Comparison of ENCODE assay signal across 11 cellular contexts in genomic region chr9:114779352-114779845, GRCh38. TPM values are rescaled to one million over a fixed set of nuclear protein-coding genes. Genes with fewer than 3 reads are reported as not detected.
DNase-seq lines count a peak whose midpoint lies in the region; ATAC-seq lines count a peak whose summit lies in the region.
"Had no signal": no experiment of that assay in that cellular context is flagged by ENCODE, and none has a peak within 500 bp of the region (broad histone marks: within the 10 kb centered on the region; RNA-seq: fewer than 3 reads in every experiment).

No MANE protein-coding gene starts in this region.

- H3K36me3 ChIP-seq in adipocyte (ENCODE audit: control insufficient read depth, insufficient read depth, low read length, severe bottlenecking): no peaks in the 10 kb centered on the region
- H3K36me3 ChIP-seq: esophagus squamous epithelium had no signal

- ATAC-seq in GM18867 (IDR thresholded peaks at IDR 0.05; ENCODE audit: unreplicated experiment): no peak

- no peaks in the 10 kb centered on the region for H3K27me3 ChIP-seq in adipocyte (replicated peaks; ENCODE audit: control insufficient read depth, insufficient read depth, low read length)

- DNase-seq in A172 (ENCODE audit: low spot score) (peak; percentile 97), M059J (ENCODE audit: low read depth) (peak; percentile 98), adipocyte (ENCODE audit: low read depth) (peak; percentile 21), kidney glomerular epithelial cell (lab: John Stamatoyannopoulos, UW) (peak; percentile 98), ACHN (no peak)
- DNase-seq in activated CD4-positive, alpha-beta T cell treated with anti-CD3 and anti-CD28 coated beads for 1 hour: no peak
- no peak for DNase-seq in effector CD8-positive, alpha-beta T cell (lab: John Stamatoyannopoulos, UW)
- DNase-seq: esophagus squamous epithelium, Karpas-422 had no signal

- H3K9ac ChIP-seq in adipocyte (ENCODE audit: low read length): no peak overlapping the region

- no peak overlapping the region for H3K4me3 ChIP-seq in adipocyte (ENCODE audit: low read length)
- H3K4me3 ChIP-seq: esophagus squamous epithelium had no signal

- no peaks in the 10 kb centered on the region for H3K9me3 ChIP-seq in adipocyte (ENCODE audit: control insufficient read depth, low read length)
- H3K9me3 ChIP-seq: esophagus squamous epithelium had no signal

- no peaks in the 10 kb centered on the region for H3K4me1 ChIP-seq in adipocyte (ENCODE audit: control insufficient read depth, insufficient read depth, low read length)

- in situ Hi-C loops in ACHN (cut with HindIII; ENCODE audit: low pct_ligation_motif_present, low pct_unique_long_range_greater_than_20kb, low sequenced_read_pairs): no loop called here

RNA-seq across cellular contexts. Expression of gene TNFSF15, which starts 26.4 kb away (rescaled TPM):
- 0.12 and 0.14 TPM in 2 replicates for total RNA-seq in A172 (2014; rRNA removed; shearing (Covaris generic))
- total RNA-seq in M059J (2014; rRNA removed; shearing (Covaris generic)): 0.10 and 0.15 TPM in 2 replicates
- total RNA-seq: neural crest cell had no signal

Comparison
In these comparisons a context has a peak if more than half of its experiments do, and no peak if none do; other contexts are left out.
1. DNase-seq: peak in A172 (single experiment), M059J (single experiment), adipocyte (single experiment) and kidney glomerular epithelial cell (single experiment); none in activated CD4-positive, alpha-beta T cell treated with anti-CD3 and anti-CD28 coated beads for 1 hour (single experiment), effector CD8-positive, alpha-beta T cell (single experiment) and ACHN (single experiment).